18 cellular contexts compared by ENCODE assay signal in the genomic region with DNA sequence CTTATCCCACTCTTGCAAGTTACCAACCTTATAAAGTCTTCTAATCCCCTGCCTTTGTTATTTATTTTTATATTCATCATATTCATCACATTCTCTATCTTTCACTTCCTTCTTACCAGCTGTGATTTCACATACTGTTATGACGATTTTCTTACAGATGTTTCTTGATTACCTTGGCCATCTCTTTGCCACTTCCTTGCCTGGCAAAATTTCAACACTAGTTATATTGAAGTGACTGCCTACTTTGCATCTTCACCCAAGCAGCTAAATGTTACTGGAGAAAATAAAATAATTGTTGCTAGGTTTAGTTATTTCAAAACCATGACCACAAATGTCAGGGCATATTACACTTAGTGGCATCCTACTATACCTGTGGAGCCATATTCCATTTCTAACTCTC. TPM values are rescaled to one million over a fixed set of nuclear protein-coding genes. Genes with fewer than 3 reads are reported as not detected.
"Had no signal": no experiment of that assay in that cellular context is flagged by ENCODE, and none has a peak within 500 bp of the region (broad histone marks: within the 10 kb centered on the region; RNA-seq: fewer than 3 reads in every experiment).

No MANE protein-coding gene starts in this region.

- H3K27me3 Mint-ChIP-seq: stimulated activated memory B cell treated with anti-CD40 and anti-IgM and Interleukin-4, amounts not matched to agents 10 μg/mL and 1 μg/mL and 100 μg/mL, for 72 hours had no signal

- H3K4me1 Mint-ChIP-seq: nephron progenitor cell; stimulated activated memory B cell treated with anti-CD40 and anti-IgM and Interleukin-4, amounts not matched to agents 10 μg/mL and 1 μg/mL and 100 μg/mL, for 72 hours had no signal

- H3K9me3 ChIP-seq: heart left ventricle, spleen, stomach, thoracic aorta, transverse colon had no signal

- H3K4me3 Mint-ChIP-seq: naive thymus-derived CD4-positive, alpha-beta T cell; nephron progenitor cell; stimulated activated memory B cell treated with anti-CD40 and anti-IgM and Interleukin-4, amounts not matched to agents 10 μg/mL and 1 μg/mL and 100 μg/mL, for 72 hours had no signal

- H3K4me3 ChIP-seq: coronary artery, dorsolateral prefrontal cortex, heart left ventricle, spleen, stomach, thoracic aorta, transverse colon had no signal

- H3K27me3 ChIP-seq: dorsolateral prefrontal cortex, heart left ventricle, spleen, stomach, transverse colon had no signal

- H3K9me3 Mint-ChIP-seq: naive thymus-derived CD4-positive, alpha-beta T cell; nephron progenitor cell; stimulated activated memory B cell treated with anti-CD40 and anti-IgM and Interleukin-4, amounts not matched to agents 10 μg/mL and 1 μg/mL and 100 μg/mL, for 72 hours had no signal

- DNase-seq: dorsolateral prefrontal cortex; effector CD8-positive, alpha-beta T cell; heart left ventricle; hippocampal formation; kidney glomerular epithelial cell; naive thymus-derived CD4-positive, alpha-beta T cell; nephron progenitor cell; posterior cingulate gyrus; spleen; stimulated activated CD4-positive, alpha-beta T cell treated with anti-CD3 and anti-CD28 coated beads, Interleukin-15, amount 100 ng/mL, for 24 hours; stimulated activated CD4-positive, alpha-beta T cell treated with anti-CD3 and anti-CD28 coated beads, Interleukin-1b, Interleukin-23, amount 100 ng/mL, for 48 hours; stimulated activated CD4-positive, alpha-beta T cell treated with anti-CD3 and anti-CD28 coated beads, Interleukin-4, amount 100 ng/mL, for 24 hours; stomach; substantia nigra; transverse colon had no signal

- H3K27ac Mint-ChIP-seq: naive thymus-derived CD4-positive, alpha-beta T cell; nephron progenitor cell; stimulated activated memory B cell treated with anti-CD40 and anti-IgM and Interleukin-4, amounts not matched to agents 10 μg/mL and 1 μg/mL and 100 μg/mL, for 72 hours had no signal

- H3K36me3 Mint-ChIP-seq: naive thymus-derived CD4-positive, alpha-beta T cell; stimulated activated memory B cell treated with anti-CD40 and anti-IgM and Interleukin-4, amounts not matched to agents 10 μg/mL and 1 μg/mL and 100 μg/mL, for 72 hours had no signal

- H3K36me3 ChIP-seq: heart left ventricle, spleen, stomach, thoracic aorta, transverse colon had no signal

- H3K27ac ChIP-seq: coronary artery, dorsolateral prefrontal cortex, stomach, thoracic aorta, transverse colon had no signal

RNA-seq across cellular contexts. Expression of a gene that starts 8.8 kb away (rescaled TPM):
- polyA plus RNA-seq: naive thymus-derived CD4-positive, alpha-beta T cell had no signal
